ENCODE assay signal across 1 cellular context in the genomic region with DNA sequence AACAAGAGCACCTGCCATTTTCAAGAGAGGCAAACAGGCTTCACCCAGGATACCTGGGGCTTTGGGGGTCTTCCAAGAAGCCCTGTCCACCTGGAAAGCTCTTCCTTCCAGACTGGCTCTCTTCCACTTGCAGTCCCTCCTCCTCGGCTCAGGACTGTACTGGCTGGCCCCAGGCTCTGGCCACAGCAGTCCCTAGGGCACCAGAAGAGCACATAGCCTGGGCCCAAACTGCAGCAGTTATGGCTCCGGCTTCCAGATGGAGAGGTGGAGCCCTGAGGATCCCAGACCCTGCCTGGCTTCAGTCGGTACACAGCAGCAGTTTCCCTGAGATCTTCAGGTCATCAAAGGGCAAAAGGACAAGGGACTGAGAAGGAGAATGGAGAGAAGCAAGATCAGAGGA.
TF ChIP-seq lines count a peak whose summit lies in the region.

No MANE protein-coding gene starts in this region.

TF ChIP-seq in IMR-90, 13 proteins besides CTCF, POLR2A, EP300 and RAD21:
- TF ChIP-seq SMC3 (IDR thresholded peaks at IDR 0.05; ENCODE audit: low read depth, low read length) (no peak), BHLHE40 (IDR thresholded peaks at IDR 0.05; ENCODE audit: low read depth, low read length) (no peak), FOS (IDR thresholded peaks at IDR 0.05; ENCODE audit: low read depth, low read length) (no peak), MAFK (IDR thresholded peaks at IDR 0.05; ENCODE audit: low read depth, low read length) (no peak), CEBPB (IDR thresholded peaks at IDR 0.05; ENCODE audit: low read depth, low read length) (no peak), MXI1 (IDR thresholded peaks at IDR 0.05; ENCODE audit: borderline replicate concordance, low read depth, low read length) (no peak), ELK1 (IDR thresholded peaks at IDR 0.05; ENCODE audit: borderline replicate concordance, low read depth, low read length) (no peak), RCOR1 (IDR thresholded peaks at IDR 0.05; ENCODE audit: insufficient replicate concordance, low read length) (no peak), RFX5 (IDR thresholded peaks at IDR 0.05; ENCODE audit: low read depth, low read length) (no peak), MAZ (IDR thresholded peaks at IDR 0.05; ENCODE audit: borderline replicate concordance, low read depth, low read length) (no peak), NFE2L2 (IDR thresholded peaks at IDR 0.05; ENCODE audit: low read depth, low read length) (no peak)
- TF ChIP-seq, protein P1, sequence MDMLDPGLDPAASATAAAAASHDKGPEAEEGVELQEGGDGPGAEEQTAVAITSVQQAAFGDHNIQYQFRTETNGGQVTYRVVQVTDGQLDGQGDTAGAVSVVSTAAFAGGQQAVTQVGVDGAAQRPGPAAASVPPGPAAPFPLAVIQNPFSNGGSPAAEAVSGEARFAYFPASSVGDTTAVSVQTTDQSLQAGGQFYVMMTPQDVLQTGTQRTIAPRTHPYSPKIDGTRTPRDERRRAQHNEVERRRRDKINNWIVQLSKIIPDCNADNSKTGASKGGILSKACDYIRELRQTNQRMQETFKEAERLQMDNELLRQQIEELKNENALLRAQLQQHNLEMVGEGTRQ (IDR thresholded peaks at IDR 0.05; ENCODE audit: low read depth, low read length), result no peak
